12 cellular contexts compared by ENCODE assay signal in the genomic region with DNA sequence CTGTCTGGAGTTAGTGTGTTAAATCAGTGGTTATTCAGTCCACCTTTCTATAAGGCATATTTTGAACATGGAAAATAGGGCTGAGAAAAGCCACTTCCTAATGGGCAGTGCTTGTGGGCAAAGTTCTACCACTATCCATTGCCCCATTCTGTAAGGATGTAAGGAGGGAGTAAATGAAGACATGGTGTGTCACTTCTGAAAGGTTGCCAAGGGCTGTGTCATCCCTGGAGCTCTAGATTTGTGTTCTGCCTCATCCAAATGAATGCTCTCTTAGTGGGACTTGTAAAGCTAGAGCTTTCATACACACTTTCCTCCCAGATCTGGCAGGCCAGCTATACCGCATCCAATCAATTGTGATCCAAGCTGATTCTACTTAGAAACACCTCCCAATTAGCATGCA.
A peak's percentile ranks its signal among the peaks of the same experiment; 100 is the strongest.
DNase-seq lines count a peak whose midpoint lies in the region; TF ChIP-seq lines count a peak whose summit lies in the region.
"Had no signal": no experiment of that assay in that cellular context is flagged by ENCODE, and none has a peak within 500 bp of the region (broad histone marks: within the 10 kb centered on the region; RNA-seq: fewer than 3 reads in every experiment).

No MANE protein-coding gene starts in this region.

- no peak for TF ChIP-seq CTCF in type B pancreatic cell (conservative IDR thresholded peaks at IDR 0.05)

- H3K36me3 Mint-ChIP-seq in type B pancreatic cell = no peaks in the 10 kb centered on the region

- H3K4me1 Mint-ChIP-seq in type B pancreatic cell (ENCODE audit: unreplicated experiment) = no peaks in the 10 kb centered on the region

- H3K9me3 Mint-ChIP-seq in type B pancreatic cell = peaks cover 7% of the 10 kb centered on the region

- peak; percentile 86 for DNase-seq in AG08395 (ENCODE audit: low spot score)
- DNase-seq in LHCN-M2 (ENCODE audit: low read depth) = peak; percentile 94
- peak; percentile 34 for DNase-seq in astrocyte of the hippocampus (ENCODE audit: low read depth, low spot score)
- peak; percentile 13 for DNase-seq in kidney glomerular epithelial cell (lab: John Stamatoyannopoulos, UW)
- DNase-seq in activated CD4-positive, alpha-beta T cell treated with anti-CD3 and anti-CD28 coated beads, Interleukin-2, amount 50 U/mL, for 48 hours = no peak
- no peak for DNase-seq in middle frontal gyrus (ENCODE audit: extremely low spot score, low spot score)
- DNase-seq in type B pancreatic cell (ENCODE audit: extremely low spot score, unreplicated experiment) = no peak
- DNase-seq in activated naive CD4-positive, alpha-beta T cell treated with anti-CD3 and anti-CD28 coated beads, Interleukin-2, amount 50 U/mL, for 16 hours = no peak
- DNase-seq: NCI-H345, RPMI8226, upper lobe of right lung had no signal

- H3K27ac Mint-ChIP-seq in type B pancreatic cell = no peak overlapping the region
- H3K27ac Mint-ChIP-seq: B cell had no signal

- H3K27me3 Mint-ChIP-seq in type B pancreatic cell = no peaks in the 10 kb centered on the region
- H3K27me3 Mint-ChIP-seq: B cell had no signal

- H3K4me3 Mint-ChIP-seq in type B pancreatic cell = no peak overlapping the region
- H3K4me3 Mint-ChIP-seq: B cell had no signal

Comparison
In these comparisons a context has a peak if more than half of its experiments do, and no peak if none do; other contexts are left out.
1. DNase-seq: peak in AG08395 (single experiment), LHCN-M2 (single experiment), astrocyte of the hippocampus (single experiment) and kidney glomerular epithelial cell (single experiment); none in activated CD4-positive, alpha-beta T cell treated with anti-CD3 and anti-CD28 coated beads, Interleukin-2, amount 50 U/mL, for 48 hours (0 of 2), middle frontal gyrus (single experiment), type B pancreatic cell (single experiment) and activated naive CD4-positive, alpha-beta T cell treated with anti-CD3 and anti-CD28 coated beads, Interleukin-2, amount 50 U/mL, for 16 hours (single experiment).